11 cellular contexts compared by ENCODE assay signal in genomic region chr5:112929336-112930081, GRCh38. TPM values are rescaled to one million over a fixed set of nuclear protein-coding genes. Genes with fewer than 3 reads are reported as not detected.
DNase-seq lines count a peak whose midpoint lies in the region; ATAC-seq and TF ChIP-seq lines count a peak whose summit lies in the region.
"Had no signal": no experiment of that assay in that cellular context is flagged by ENCODE, and none has a peak within 500 bp of the region (broad histone marks: within the 10 kb centered on the region; RNA-seq: fewer than 3 reads in every experiment).

No MANE protein-coding gene starts in this region.

- in situ Hi-C loops in G401 (cut with HindIII; ENCODE audit: low sequenced_read_pairs) (no loop called here), transverse colon (cut with MboI; ENCODE audit: low pct_ligation_motif_present in 1 of 4, low pct_unique_long_range_greater_than_20kb in 1 of 4, low sequenced_read_pairs in 3 of 4) (loop anchor here in 1 of 4 donors (25.0 kb wide), 1 partner anchor 367 kb away; no protein-coding TSS in a partner anchor)

- DNase-seq in DND-41 (peak; percentile 21), G401 (ENCODE audit: low spot score) (no peak), hepatocyte (ENCODE audit: low spot score) (no peak), transverse colon (no peak), HUDEP-2 (lab: John Stamatoyannopoulos, UW; ENCODE audit: unreplicated experiment in 76 of 76) (no peak)
- DNase-seq: activated naive CD4-positive, alpha-beta T cell; foreskin keratinocyte; right cardiac atrium had no signal

- H2AFZ ChIP-seq in DND-41 (ENCODE audit: low read depth, low read length) (no peak overlapping the region), hepatocyte (no peak overlapping the region)

- no peaks in the 10 kb centered on the region for H3K27me3 ChIP-seq in DND-41 (ENCODE audit: insufficient read depth, low read length, poor library complexity)
- no peaks in the 10 kb centered on the region for H3K27me3 ChIP-seq in hepatocyte
- no peaks in the 10 kb centered on the region for H3K27me3 ChIP-seq in transverse colon
- H3K27me3 ChIP-seq: foreskin keratinocyte had no signal

- H3K4me3 Mint-ChIP-seq in activated naive CD8-positive, alpha-beta T cell: peak overlapping the region; percentile 60

- peaks cover 38% of the 10 kb centered on the region for H3K4me1 ChIP-seq in DND-41 (ENCODE audit: insufficient read depth, low read length)
- no peaks in the 10 kb centered on the region for H3K4me1 ChIP-seq in hepatocyte (ENCODE audit: insufficient read depth)
- no peaks in the 10 kb centered on the region for H3K4me1 ChIP-seq in transverse colon
- H3K4me1 ChIP-seq: foreskin keratinocyte had no signal

- TF ChIP-seq POLR2A in transverse colon (IDR thresholded peaks at IDR 0.05): no peak

- no peaks in the 10 kb centered on the region for H3K79me2 ChIP-seq in DND-41 (ENCODE audit: insufficient read depth, low read length)
- no peaks in the 10 kb centered on the region for H3K79me2 ChIP-seq in hepatocyte

- 92% methylated on average over 4 of the region's 4 CpGs for WGBS in hepatocyte (ENCODE audit: low lambda C conversion rate, missing lambda C conversion rate)
- WGBS in transverse colon (ENCODE audit: low coverage in 1 of 2), 2 donors: 69 to 81% methylated on average over 4 of the region's 4 CpGs

- H3K9ac ChIP-seq in DND-41 (ENCODE audit: low read depth, low read length): no peak overlapping the region; the same call in 1 of the 2 replicates

- peaks cover 49% of the 10 kb centered on the region for H3K4me1 Mint-ChIP-seq in activated naive CD8-positive, alpha-beta T cell (ENCODE audit: low read depth)

- H3K4me3 ChIP-seq in DND-41 (ENCODE audit: low read depth in 1 of 2, low read length in 2 of 2) (0 out of 4 replicates have a peak overlapping the region, but pooled peaks of 1 of the 2 experiments have one; percentile 19), hepatocyte (no peak overlapping the region), transverse colon (no peak overlapping the region)

- H4K20me1 ChIP-seq in DND-41 (ENCODE audit: insufficient read depth, low read length): no peaks in the 10 kb centered on the region
- no peaks in the 10 kb centered on the region for H4K20me1 ChIP-seq in hepatocyte (ENCODE audit: insufficient read depth, poor library complexity, severe bottlenecking)

- H3K4me2 ChIP-seq in DND-41 (ENCODE audit: insufficient read depth, low read length): peak overlapping the region; percentile 55
- H3K4me2 ChIP-seq in hepatocyte: no peak overlapping the region

- TF ChIP-seq CTCF in DND-41 (IDR thresholded peaks at IDR 0.05; ENCODE audit: borderline replicate concordance, extremely low read depth, low read length, poor library complexity, severe bottlenecking) (no peak), hepatocyte (IDR thresholded peaks at IDR 0.05; ENCODE audit: poor library complexity) (no peak), transverse colon (IDR thresholded peaks at IDR 0.05) (no peak)

- H3K9me3 ChIP-seq in DND-41 (ENCODE audit: insufficient read depth, low read length, severe bottlenecking) (no peaks in the 10 kb centered on the region), hepatocyte (ENCODE audit: low read depth) (no peaks in the 10 kb centered on the region), transverse colon (no peaks in the 10 kb centered on the region)

- peak overlapping the region; percentile 30 for H3K27ac Mint-ChIP-seq in activated naive CD8-positive, alpha-beta T cell

- TF ChIP-seq EP300 in transverse colon (IDR thresholded peaks at IDR 0.05; ENCODE audit: low read depth): no peak

- H3K9me2 ChIP-seq in hepatocyte (replicated peaks; ENCODE audit: insufficient read depth): no peaks in the 10 kb centered on the region

- H3K27ac ChIP-seq in DND-41 (ENCODE audit: low read length): peak overlapping the region; percentile 54
- H3K27ac ChIP-seq in hepatocyte: no peak overlapping the region
- H3K27ac ChIP-seq in transverse colon: peak overlapping the region in 1 of 4 donors; percentile 28
- H3K27ac ChIP-seq: foreskin keratinocyte had no signal

- H3K27me3 Mint-ChIP-seq in activated naive CD8-positive, alpha-beta T cell: no peaks in the 10 kb centered on the region

- H3K9me3 Mint-ChIP-seq in activated naive CD8-positive, alpha-beta T cell (ENCODE audit: low read depth): peaks cover 4% of the 10 kb centered on the region

- no peaks in the 10 kb centered on the region for H3K36me3 Mint-ChIP-seq in activated naive CD8-positive, alpha-beta T cell

- intact Hi-C loops in transverse colon (cut with DNase I; ENCODE audit: low total_unique reads): no loop called here

- H3K36me3 ChIP-seq in DND-41 (ENCODE audit: insufficient read depth, low read length) (no peaks in the 10 kb centered on the region), hepatocyte (replicated peaks; ENCODE audit: insufficient read depth, low read depth) (no peaks in the 10 kb centered on the region), transverse colon (no peaks in the 10 kb centered on the region)

- ATAC-seq in DND-41 (ENCODE audit: insufficient read depth, low read depth): peak; percentile 50
- ATAC-seq in GM19438 (IDR thresholded peaks at IDR 0.05; ENCODE audit: low read depth, unreplicated experiment): peak; percentile 51
- ATAC-seq in HG03139 (IDR thresholded peaks at IDR 0.05; ENCODE audit: unreplicated experiment): peak; percentile 46
- ATAC-seq: foreskin keratinocyte, right cardiac atrium had no signal

RNA-seq across cellular contexts. Expression of gene REEP5, which starts 7.5 kb away (rescaled TPM):
- 17.5 and 18.7 TPM in 2 replicates for total RNA-seq in G401 (2014; rRNA removed; shearing (Covaris generic))
- total RNA-seq in hepatocyte: 57.3 and 63.6 TPM in 2 replicates
- 199 and 208 TPM in 2 replicates for polyA plus RNA-seq in hepatocyte
- total RNA-seq in transverse colon: 10 to 100 TPM; 15.7 to 63.5 (median 56.4) TPM

RNA-seq across cellular contexts. Expression of gene DCP2, which starts 47.1 kb away (rescaled TPM):
- total RNA-seq in G401 (2014; rRNA removed; shearing (Covaris generic)): 19.1 and 27.7 TPM in 2 replicates
- 39.2 and 41.9 TPM in 2 replicates for total RNA-seq in hepatocyte
- polyA plus RNA-seq in hepatocyte: 8.8 and 20.5 TPM in 2 replicates
- total RNA-seq in transverse colon: 10 to 100 TPM; 11.6 to 27.8 (median 20.7) TPM
